Comparison of ENCODE assay signal across 8 cellular contexts in genomic region chr1:67535474-67535873, GRCh38.
DNase-seq lines count a peak whose midpoint lies in the region; ATAC-seq and TF ChIP-seq lines count a peak whose summit lies in the region.

No MANE protein-coding gene starts in this region.

- TF ChIP-seq POLR2A in transverse colon (IDR thresholded peaks at IDR 0.05) = no peak

- TF ChIP-seq EP300 in transverse colon (IDR thresholded peaks at IDR 0.05; ENCODE audit: low read depth) = no peak

- CTCF ChIA-PET in BJ (lab: Yijun Ruan, JAX) = interaction anchor here (0.6 to 10.8 kb wide), 37 partner anchors 10 to 1018 kb away, joined by 3 to 233 read pairs (median 5); partner anchors contain the start of genes GADD45A and SERBP1

- ATAC-seq in GM18870 (IDR thresholded peaks at IDR 0.05; ENCODE audit: unreplicated experiment) = peak; percentile 75
- peak; percentile 76 for ATAC-seq in HG03159 (IDR thresholded peaks at IDR 0.05; ENCODE audit: unreplicated experiment)

- H3K27ac ChIP-seq in transverse colon = no peak overlapping the region

- H3K4me1 ChIP-seq in transverse colon = peaks cover 2 to 30% (median 7%) of the 10 kb centered on the region in 4 donors

- no peaks in the 10 kb centered on the region for H3K36me3 Mint-ChIP-seq in nephron progenitor cell (ENCODE audit: low read depth)

- no peaks in the 10 kb centered on the region for H3K27me3 Mint-ChIP-seq in nephron progenitor cell (ENCODE audit: low read depth, poor library complexity)

- 0 to 6% methylated on average over 5 of the region's 5 CpGs for WGBS in transverse colon (ENCODE audit: low coverage in 1 of 2), 2 donors

- no peak overlapping the region for H3K4me3 Mint-ChIP-seq in nephron progenitor cell

- TF ChIP-seq CTCF in BJ (IDR thresholded peaks at IDR 0.05; ENCODE audit: insufficient read depth, low read depth, low read length) (peak; percentile 99), nephron progenitor cell (IDR thresholded peaks at IDR 0.05) (peak; percentile 87), transverse colon (IDR thresholded peaks at IDR 0.05) (peak; percentile 86 to 97 (median 93))

- no peaks in the 10 kb centered on the region for H3K36me3 ChIP-seq in BJ (ENCODE audit: control insufficient read depth, insufficient read depth, low read length)
- no peaks in the 10 kb centered on the region for H3K36me3 ChIP-seq in transverse colon

- POLR2A ChIA-PET in BJ (lab: Charles Lee) = no interaction called here

- intact Hi-C loops in transverse colon (cut with DNase I; ENCODE audit: low total_unique reads) = loop anchor here (10.0 kb wide), 1 partner anchor 219 kb away; no protein-coding TSS in a partner anchor

- H3K4me3 ChIP-seq in BJ (ENCODE audit: low read depth, low read length) = no peak overlapping the region
- H3K4me3 ChIP-seq in transverse colon = no peak overlapping the region

- H3K27me3 ChIP-seq in BJ (ENCODE audit: control insufficient read depth, insufficient read depth, low read length) (no peaks in the 10 kb centered on the region), transverse colon (no peaks in the 10 kb centered on the region)

- H3K9me3 ChIP-seq in transverse colon = no peaks in the 10 kb centered on the region

- DNase-seq in BJ (ENCODE audit: low read depth) (peak; percentile 45), NCI-H774 (lab: John Stamatoyannopoulos, UW) (peak; percentile 46), fibroblast of peridontal ligament (ENCODE audit: extremely low read depth) (peak; percentile 92), nephron progenitor cell (peak; percentile 68), transverse colon (peak; percentile 89)
- peak; percentile 38 for DNase-seq in activated CD8-positive, alpha-beta memory T cell treated with anti-CD3 and anti-CD28 coated beads, Interleukin-2, amount 50 U/mL, for 4 hours

- no peaks in the 10 kb centered on the region for H3K9me3 Mint-ChIP-seq in nephron progenitor cell

- in situ Hi-C loops in transverse colon (cut with MboI; ENCODE audit: low pct_ligation_motif_present in 1 of 4, low pct_unique_long_range_greater_than_20kb in 1 of 4, low sequenced_read_pairs in 3 of 4) = loop anchor here (10.0 to 25.0 kb wide), 5 partner anchors 219 to 802 kb away; no protein-coding TSS in a partner anchor

- no peak overlapping the region for H3K27ac Mint-ChIP-seq in nephron progenitor cell

- H3K4me1 Mint-ChIP-seq in nephron progenitor cell = peaks cover 11% of the 10 kb centered on the region

Comparison
In these comparisons a context has a peak if more than half of its experiments do, and no peak if none do; other contexts are left out.
1. DNase-seq: peak in every context shown above with its lines; median percentile 92 in fibroblast of peridontal ligament; 89 in transverse colon; 68 in nephron progenitor cell; 46 in NCI-H774; 45 in BJ; 38 in activated CD8-positive, alpha-beta memory T cell treated with anti-CD3 and anti-CD28 coated beads, Interleukin-2, amount 50 U/mL, for 4 hours.